Comparison of ENCODE assay signal across 26 cellular contexts in the genomic region with DNA sequence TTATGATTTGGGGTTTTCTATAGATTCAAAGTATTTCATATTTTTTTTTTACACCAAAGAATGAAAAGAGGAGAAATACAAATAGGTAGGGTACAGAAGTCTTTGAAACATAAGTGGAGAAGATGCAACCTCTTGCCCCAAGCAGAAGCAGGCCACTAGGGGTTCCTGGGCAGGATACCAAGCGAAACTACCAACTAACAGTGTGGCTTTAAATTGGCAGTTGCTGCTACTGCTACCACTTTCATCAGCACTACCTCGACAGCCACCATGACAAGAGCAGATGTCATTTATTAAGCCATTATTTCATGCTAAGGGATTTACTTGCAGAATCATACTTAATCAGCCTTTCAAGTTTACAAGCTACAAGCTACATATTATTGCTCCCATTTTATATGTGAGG.
DNase-seq lines count a peak whose midpoint lies in the region; ATAC-seq, FAIRE-seq and TF ChIP-seq lines count a peak whose summit lies in the region.
"Had no signal": no experiment of that assay in that cellular context is flagged by ENCODE, and none has a peak within 500 bp of the region (broad histone marks: within the 10 kb centered on the region; RNA-seq: fewer than 3 reads in every experiment).

No MANE protein-coding gene starts in this region.

- H3K4me3 ChIP-seq in KMS-11 (IDR thresholded peaks at IDR 0.05; ENCODE audit: insufficient read depth, low read depth, low read length) (no peak overlapping the region), OCI-LY3 (ENCODE audit: low read length) (no peak overlapping the region), osteoblast (ENCODE audit: insufficient read depth, low read length) (no peak overlapping the region), mucosa of descending colon (no peak overlapping the region)
- H3K4me3 ChIP-seq: GM23338 had no signal

- peak overlapping the region; percentile 72 for H3K27ac ChIP-seq in KMS-11
- no peak overlapping the region for H3K27ac ChIP-seq in OCI-LY3 (ENCODE audit: low read length)
- H3K27ac ChIP-seq in osteoblast (ENCODE audit: low read depth, low read length): no peak overlapping the region
- H3K27ac ChIP-seq: C4-2B, HL-60, RWPE1 had no signal

- peak; percentile 41 for TF ChIP-seq CTCF in GM12873 (IDR thresholded peaks at IDR 0.05; ENCODE audit: insufficient read depth, low read depth, low read length, missing control alignments)
- peak; percentile 33; the same call in 1 of the 2 replicates for TF ChIP-seq CTCF in KMS-11 (conservative IDR thresholded peaks at IDR 0.05; ENCODE audit: low read depth, low read length)
- no peak for TF ChIP-seq CTCF in OCI-LY3 (IDR thresholded peaks at IDR 0.05; ENCODE audit: low read depth, low read length)
- no peak for TF ChIP-seq CTCF in osteoblast (IDR thresholded peaks at IDR 0.05; ENCODE audit: extremely low read depth, low read depth, low read length)
- no peak for TF ChIP-seq CTCF in mucosa of descending colon (IDR thresholded peaks at IDR 0.05)

- intact Hi-C loops in mucosa of descending colon (cut with DNase I, micrococcal nuclease): no loop called here

- no peak for FAIRE-seq in urothelium cell line (lab: Jason Lieb, UNC)

- ATAC-seq in mucosa of descending colon: no peak
- ATAC-seq: CD8-positive, alpha-beta T cell; GM23338 had no signal

- H3K4me2 ChIP-seq in KMS-11 (peak overlapping the region; percentile 97), OCI-LY3 (ENCODE audit: low read length) (peak overlapping the region; percentile 5; the same call in 1 of the 2 replicates), osteoblast (ENCODE audit: insufficient read depth, low read length) (no peak overlapping the region)
- H3K4me2 ChIP-seq: GM23338 had no signal

- H3K4me1 ChIP-seq in KMS-11 (ENCODE audit: low read depth, poor library complexity, severe bottlenecking) (peaks cover 85% of the 10 kb centered on the region), OCI-LY3 (ENCODE audit: low read length) (peaks cover 63% of the 10 kb centered on the region), osteoblast (ENCODE audit: insufficient read depth, low read length) (peaks cover 4% of the 10 kb centered on the region), mucosa of descending colon (ENCODE audit: low read depth) (peaks cover 17% of the 10 kb centered on the region)

- DNase-seq in osteoblast (ENCODE audit: insufficient read length, low spot score, missing footprints) (peak; percentile 52), mucosa of descending colon (no peak), NCI-H1694 (lab: John Stamatoyannopoulos, UW) (no peak), urothelium cell line (ENCODE audit: low spot score) (no peak)
- DNase-seq in activated CD8-positive, alpha-beta memory T cell treated with anti-CD3 and anti-CD28 coated beads, Interleukin-2, amount 50 U/mL, for 48 hours: no peak
- DNase-seq: Caco-2; CD8-positive, alpha-beta T cell; EL; GF-D8; H9; HFFc6; Kasumi-1; NCI-H1105 treated with DMSO at 0.1 percent for 48 hours; NCI-H146; NCI-H2029; NCI-H446; NCI-H526; NCI-H82; SHP77 had no signal

- H2AFZ ChIP-seq in KMS-11 (ENCODE audit: low read depth) (no peak overlapping the region), OCI-LY3 (ENCODE audit: low read depth, low read length) (no peak overlapping the region), osteoblast (ENCODE audit: low read length) (no peak overlapping the region)
- H2AFZ ChIP-seq: GM23338 had no signal

- H3K27me3 ChIP-seq in KMS-11 (ENCODE audit: insufficient read depth, low read depth) (no peaks in the 10 kb centered on the region), OCI-LY3 (ENCODE audit: low read depth, low read length) (no peaks in the 10 kb centered on the region), osteoblast (ENCODE audit: insufficient read depth, low read length) (no peaks in the 10 kb centered on the region)

- H3K79me2 ChIP-seq in KMS-11 (ENCODE audit: insufficient read depth, low read depth) (no peaks in the 10 kb centered on the region), OCI-LY3 (ENCODE audit: low read length) (no peaks in the 10 kb centered on the region), osteoblast (ENCODE audit: insufficient read depth, low read length) (no peaks in the 10 kb centered on the region)

- H3K9me3 ChIP-seq in OCI-LY3 (ENCODE audit: insufficient read depth, low read length): no peaks in the 10 kb centered on the region
- no peaks in the 10 kb centered on the region for H3K9me3 ChIP-seq in osteoblast (ENCODE audit: low read depth, low read length)
- H3K9me3 ChIP-seq in mucosa of descending colon: no peaks in the 10 kb centered on the region
- H3K9me3 ChIP-seq: Caco-2 had no signal

- H3K9ac ChIP-seq in KMS-11 (peak overlapping the region; percentile 28; the same call in 1 of the 2 replicates), OCI-LY3 (ENCODE audit: low read length) (no peak overlapping the region)

- H4K20me1 ChIP-seq in KMS-11 (ENCODE audit: insufficient read depth) (no peaks in the 10 kb centered on the region), OCI-LY3 (ENCODE audit: insufficient read depth, low read length) (no peaks in the 10 kb centered on the region), osteoblast (ENCODE audit: insufficient read depth, low read length) (no peaks in the 10 kb centered on the region)

- no peaks in the 10 kb centered on the region for H3K36me3 ChIP-seq in KMS-11 (ENCODE audit: insufficient read depth)
- no peaks in the 10 kb centered on the region for H3K36me3 ChIP-seq in OCI-LY3 (replicated peaks; ENCODE audit: low read depth, low read length)
- no peaks in the 10 kb centered on the region for H3K36me3 ChIP-seq in osteoblast (ENCODE audit: insufficient read depth, low read length)
- no peaks in the 10 kb centered on the region for H3K36me3 ChIP-seq in mucosa of descending colon (ENCODE audit: low read depth)

Comparison
In these comparisons a context has a peak if more than half of its experiments do, and no peak if none do; other contexts are left out.
1. CTCF ChIP-seq: peak in GM12873 (single experiment) and KMS-11 (single experiment); none in OCI-LY3 (single experiment), osteoblast (single experiment) and mucosa of descending colon (single experiment).